Comparison of ENCODE assay signal across 27 cellular contexts in the genomic region with DNA sequence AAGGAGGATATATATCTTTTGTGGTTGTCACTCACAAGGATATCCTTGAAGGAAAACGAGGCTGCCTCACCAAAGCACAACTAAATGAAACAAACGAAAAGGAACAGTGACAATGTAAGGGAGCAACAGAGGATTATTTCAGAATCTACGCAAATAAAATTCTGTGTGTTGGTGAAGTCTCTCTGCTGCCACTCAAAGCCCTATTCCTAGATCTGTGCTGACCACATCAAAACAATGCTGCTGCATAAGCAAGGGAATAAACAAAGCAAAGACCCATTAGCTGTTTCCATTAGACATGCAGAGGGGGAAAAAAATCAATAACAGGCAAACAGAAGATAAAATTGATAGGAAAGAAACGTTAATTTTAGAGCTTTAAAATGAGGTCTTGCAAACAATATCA.
"Had no signal": no experiment of that assay in that cellular context is flagged by ENCODE, and none has a peak within 500 bp of the region (broad histone marks: within the 10 kb centered on the region; RNA-seq: fewer than 3 reads in every experiment).

No MANE protein-coding gene starts in this region.

- H3K27ac Mint-ChIP-seq: activated naive CD4-positive, alpha-beta T cell treated with anti-CD3 and anti-CD28 coated beads for 36 hours; activated naive CD8-positive, alpha-beta T cell treated with anti-CD3 and anti-CD28 coated beads for 36 hours; activated T-helper 1 cell treated with anti-CD3 and anti-CD28 coated beads, Interleukin-12 subunit alpha, Interleukin-12 subunit beta, Interleukin-2, Interleukin-4 antibody, amounts not matched to agents 30 ng/mL and 10 ng/mL and 1 ng/mL, durations not matched to agents 14 hours and 24 hours and 36 hours; stimulated activated effector memory CD8-positive, alpha-beta T cell treated with anti-CD3 and anti-CD28 coated beads, Interleukin-12 subunit alpha, Interleukin-12 subunit beta, amount 100 ng/mL, for 72 hours; stimulated activated naive CD8-positive, alpha-beta T cell treated with anti-CD3 and anti-CD28 coated beads, Interleukin-15, Interleukin-2, amounts not matched to agents 100 ng/mL and 50 ng/mL, for 24 hours had no signal

- H3K36me3 ChIP-seq: adrenal gland, esophagus squamous epithelium, left lung, pancreas, prostate gland, sigmoid colon, thoracic aorta had no signal

- H3K4me3 Mint-ChIP-seq: activated naive CD4-positive, alpha-beta T cell treated with anti-CD3 and anti-CD28 coated beads for 36 hours; activated naive CD8-positive, alpha-beta T cell treated with anti-CD3 and anti-CD28 coated beads for 36 hours; activated T-helper 1 cell treated with anti-CD3 and anti-CD28 coated beads, Interleukin-12 subunit alpha, Interleukin-12 subunit beta, Interleukin-2, Interleukin-4 antibody, amounts not matched to agents 30 ng/mL and 10 ng/mL and 1 ng/mL, durations not matched to agents 14 hours and 24 hours and 36 hours; stimulated activated effector memory CD8-positive, alpha-beta T cell treated with anti-CD3 and anti-CD28 coated beads, Interleukin-12 subunit alpha, Interleukin-12 subunit beta, amount 100 ng/mL, for 72 hours; stimulated activated naive CD8-positive, alpha-beta T cell treated with anti-CD3 and anti-CD28 coated beads, Interleukin-15, Interleukin-2, amounts not matched to agents 100 ng/mL and 50 ng/mL, for 24 hours had no signal

- H3K4me1 Mint-ChIP-seq: activated naive CD8-positive, alpha-beta T cell treated with anti-CD3 and anti-CD28 coated beads for 36 hours; stimulated activated effector memory CD8-positive, alpha-beta T cell treated with anti-CD3 and anti-CD28 coated beads, Interleukin-12 subunit alpha, Interleukin-12 subunit beta, amount 100 ng/mL, for 72 hours had no signal

- H3K9me3 ChIP-seq: adrenal gland, body of pancreas, esophagus squamous epithelium, left lung, pancreas, prostate gland, sigmoid colon, thoracic aorta had no signal

- H3K36me3 Mint-ChIP-seq: activated naive CD8-positive, alpha-beta T cell treated with anti-CD3 and anti-CD28 coated beads for 36 hours; stimulated activated effector memory CD8-positive, alpha-beta T cell treated with anti-CD3 and anti-CD28 coated beads, Interleukin-12 subunit alpha, Interleukin-12 subunit beta, amount 100 ng/mL, for 72 hours had no signal

- H3K27me3 ChIP-seq: adrenal gland, body of pancreas, esophagus squamous epithelium, left lung, pancreas, sigmoid colon had no signal

- H3K9me3 Mint-ChIP-seq: activated naive CD8-positive, alpha-beta T cell treated with anti-CD3 and anti-CD28 coated beads for 36 hours; stimulated activated effector memory CD8-positive, alpha-beta T cell treated with anti-CD3 and anti-CD28 coated beads, Interleukin-12 subunit alpha, Interleukin-12 subunit beta, amount 100 ng/mL, for 72 hours had no signal

- H3K27me3 Mint-ChIP-seq: stimulated activated naive CD8-positive, alpha-beta T cell treated with anti-CD3 and anti-CD28 coated beads, Interleukin-15, Interleukin-2, amounts not matched to agents 100 ng/mL and 50 ng/mL, for 24 hours had no signal

- DNase-seq: activated CD4-positive, alpha-beta T cell treated with anti-CD3 and anti-CD28 coated beads for 48 hours; activated CD4-positive, alpha-beta T cell treated with anti-CD3 and anti-CD28 coated beads, Interleukin-2, amount 50 U/mL, for 48 hours; activated CD8-positive, alpha-beta memory T cell treated with anti-CD3 and anti-CD28 coated beads, Interleukin-2, amount 50 U/mL, for 4 hours; activated effector memory CD4-positive, alpha-beta T cell treated with anti-CD3 and anti-CD28 coated beads, Interleukin-2, amount 50 U/mL, for 16 hours; activated naive CD4-positive, alpha-beta T cell treated with anti-CD3 and anti-CD28 coated beads for 36 hours; activated naive CD8-positive, alpha-beta T cell treated with anti-CD3 and anti-CD28 coated beads for 36 hours; activated T-cell treated with anti-CD3 and anti-CD28 coated beads, Interleukin-2, amount 50 U/mL, for 1 hour; adrenal gland; aorta; body of pancreas; dermis blood vessel endothelial cell; effector CD4-positive, alpha-beta T cell; esophagus squamous epithelium; foreskin melanocyte; left lung; pancreas; sigmoid colon; small intestine; stimulated activated CD4-positive, alpha-beta T cell treated with anti-CD3 and anti-CD28 coated beads, Interleukin-4, amount 100 ng/mL, for 24 hours; trophoblast cell had no signal

- H3K27ac ChIP-seq: adrenal gland, body of pancreas, epithelial cell of prostate, esophagus squamous epithelium, left lung, pancreas, prostate gland, sigmoid colon, thoracic aorta had no signal

- H3K4me3 ChIP-seq: adrenal gland, body of pancreas, esophagus squamous epithelium, left lung, lung, pancreas, prostate gland, sigmoid colon, thoracic aorta had no signal

- H3K4me1 ChIP-seq: esophagus squamous epithelium, left lung, prostate gland had no signal
